ENCODE assay signal across 34 cellular contexts in the genomic region with DNA sequence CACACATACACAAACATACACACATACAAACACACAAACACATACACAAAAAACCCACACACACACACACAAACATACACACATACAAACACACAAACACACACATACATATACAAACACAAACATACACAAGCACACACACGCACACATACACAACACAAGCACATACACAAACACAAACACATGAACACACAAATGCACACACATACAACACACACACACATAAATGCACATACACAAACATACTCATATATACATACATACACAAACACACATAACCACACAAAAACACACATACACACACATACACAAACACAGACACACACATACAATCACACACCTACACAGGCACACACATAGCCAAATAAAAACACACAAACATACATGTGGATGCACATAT. TPM values are rescaled to one million over a fixed set of nuclear protein-coding genes. Genes with fewer than 3 reads are reported as not detected.
"Had no signal": no experiment of that assay in that cellular context is flagged by ENCODE, and none has a peak within 500 bp of the region (broad histone marks: within the 10 kb centered on the region; RNA-seq: fewer than 3 reads in every experiment).

No MANE protein-coding gene starts in this region.

- H3K4me3 ChIP-seq: adrenal gland, breast epithelium, cardiac muscle cell, esophagus muscularis mucosa, gastroesophageal sphincter, heart right ventricle had no signal

- H3K4me1 ChIP-seq: adrenal gland, breast epithelium, esophagus muscularis mucosa, gastroesophageal sphincter had no signal

- H3K36me3 Mint-ChIP-seq: activated naive CD4-positive, alpha-beta T cell treated with anti-CD3 and anti-CD28 coated beads, Interleukin-2, amount 50 U/mL, for 24 hours; activated naive CD8-positive, alpha-beta T cell treated with anti-CD3 and anti-CD28 coated beads for 36 hours; brain had no signal

- H3K27ac ChIP-seq: adrenal gland, breast epithelium, cardiac muscle cell, esophagus muscularis mucosa, foreskin keratinocyte, gastroesophageal sphincter, heart right ventricle, WERI-Rb-1 had no signal

- H3K4me3 Mint-ChIP-seq: activated B cell treated with CpG ODN at 0.5 μM for 24 hours; activated CD8-positive, alpha-beta T cell treated with anti-CD3 and anti-CD28 coated beads for 36 hours; activated naive CD4-positive, alpha-beta T cell treated with anti-CD3 and anti-CD28 coated beads for 36 hours; activated naive CD4-positive, alpha-beta T cell treated with anti-CD3 and anti-CD28 coated beads, Interleukin-2, amount 50 U/mL, for 24 hours; activated naive CD8-positive, alpha-beta T cell treated with anti-CD3 and anti-CD28 coated beads for 36 hours; activated naive CD8-positive, alpha-beta T cell treated with anti-CD3 and anti-CD28 coated beads, Interleukin-2, amount 50 U/mL, for 24 hours; activated T-cell treated with anti-CD3 and anti-CD28 coated beads, Interleukin-2, amount 50 U/mL, for 4 hours; brain; effector memory CD8-positive, alpha-beta T cell; T-helper 17 cell; T-helper 2 cell treated with Interferon-gamma antibody and Interleukin-4, amounts not matched to agents 5 μg/mL and 100 μg/mL, for 36 hours had no signal

- H3K27ac Mint-ChIP-seq: activated B cell treated with CpG ODN at 0.5 μM for 24 hours; activated CD8-positive, alpha-beta T cell treated with anti-CD3 and anti-CD28 coated beads for 36 hours; activated naive CD4-positive, alpha-beta T cell treated with anti-CD3 and anti-CD28 coated beads for 36 hours; activated naive CD4-positive, alpha-beta T cell treated with anti-CD3 and anti-CD28 coated beads, Interleukin-2, amount 50 U/mL, for 24 hours; activated naive CD8-positive, alpha-beta T cell treated with anti-CD3 and anti-CD28 coated beads for 36 hours; activated naive CD8-positive, alpha-beta T cell treated with anti-CD3 and anti-CD28 coated beads, Interleukin-2, amount 50 U/mL, for 24 hours; activated T-helper 2 cell treated with anti-CD3 and anti-CD28 coated beads, Interferon-gamma antibody, Interleukin-2, Interleukin-4, amounts not matched to agents 10 μg/mL and 5 μg/mL and 100 μg/mL, durations not matched to agents 14 hours and 24 hours and 36 hours; brain; effector memory CD8-positive, alpha-beta T cell; T-helper 17 cell; T-helper 2 cell treated with Interferon-gamma antibody and Interleukin-4, amounts not matched to agents 5 μg/mL and 100 μg/mL, for 36 hours had no signal

- H3K27me3 ChIP-seq: adrenal gland, breast epithelium, cardiac muscle cell, esophagus muscularis mucosa, foreskin keratinocyte had no signal

- H3K9me3 ChIP-seq: adrenal gland, breast epithelium, esophagus muscularis mucosa, gastroesophageal sphincter, heart right ventricle had no signal

- H3K9me3 Mint-ChIP-seq: activated B cell treated with CpG ODN at 0.5 μM for 24 hours; activated CD8-positive, alpha-beta T cell treated with anti-CD3 and anti-CD28 coated beads for 36 hours; activated naive CD4-positive, alpha-beta T cell treated with anti-CD3 and anti-CD28 coated beads for 36 hours; activated naive CD4-positive, alpha-beta T cell treated with anti-CD3 and anti-CD28 coated beads, Interleukin-2, amount 50 U/mL, for 24 hours; activated naive CD8-positive, alpha-beta T cell treated with anti-CD3 and anti-CD28 coated beads for 36 hours; activated naive CD8-positive, alpha-beta T cell treated with anti-CD3 and anti-CD28 coated beads, Interleukin-2, amount 50 U/mL, for 24 hours; activated T-cell treated with anti-CD3 and anti-CD28 coated beads, Interleukin-2, amount 50 U/mL, for 4 hours; activated T-helper 2 cell treated with anti-CD3 and anti-CD28 coated beads, Interferon-gamma antibody, Interleukin-2, Interleukin-4, amounts not matched to agents 10 μg/mL and 5 μg/mL and 100 μg/mL, durations not matched to agents 14 hours and 24 hours and 36 hours; effector memory CD8-positive, alpha-beta T cell; T-helper 2 cell treated with Interferon-gamma antibody and Interleukin-4, amounts not matched to agents 5 μg/mL and 100 μg/mL, for 36 hours had no signal

- DNase-seq: activated B cell treated with CpG ODN at 0.5 μM for 24 hours; activated CD4-positive, alpha-beta T cell treated with anti-CD3 and anti-CD28 coated beads for 48 hours; activated CD4-positive, alpha-beta T cell treated with anti-CD3 and anti-CD28 coated beads, Interleukin-2, amount 50 U/mL, for 1 hour; activated CD4-positive, alpha-beta T cell treated with anti-CD3 and anti-CD28 coated beads, Interleukin-2, amount 50 U/mL, for 48 hours; activated CD8-positive, alpha-beta memory T cell treated with anti-CD3 and anti-CD28 coated beads for 24 hours; activated CD8-positive, alpha-beta T cell treated with anti-CD3 and anti-CD28 coated beads for 36 hours; activated effector memory CD4-positive, alpha-beta T cell treated with anti-CD3 and anti-CD28 coated beads, Interleukin-2, amount 50 U/mL, for 16 hours; activated naive CD4-positive, alpha-beta T cell treated with anti-CD3 and anti-CD28 coated beads for 36 hours; activated naive CD8-positive, alpha-beta T cell treated with anti-CD3 and anti-CD28 coated beads for 36 hours; activated naive CD8-positive, alpha-beta T cell treated with anti-CD3 and anti-CD28 coated beads, Interleukin-2, amount 50 U/mL, for 24 hours; activated T-cell treated with anti-CD3 and anti-CD28 coated beads, Interleukin-2, amount 50 U/mL, for 4 hours; adrenal gland; amygdala; aorta; central memory CD4-positive, alpha-beta T cell; cortex of kidney; dermis blood vessel endothelial cell; effector CD4-positive, alpha-beta T cell; effector memory CD8-positive, alpha-beta T cell; erythroblast; foreskin keratinocyte; heart right ventricle; T-helper 1 cell; T-helper 17 cell; T1000; WERI-Rb-1 had no signal

- H3K4me1 Mint-ChIP-seq: activated B cell treated with CpG ODN at 0.5 μM for 24 hours; activated naive CD4-positive, alpha-beta T cell treated with anti-CD3 and anti-CD28 coated beads, Interleukin-2, amount 50 U/mL, for 24 hours; activated naive CD8-positive, alpha-beta T cell treated with anti-CD3 and anti-CD28 coated beads for 36 hours; activated naive CD8-positive, alpha-beta T cell treated with anti-CD3 and anti-CD28 coated beads, Interleukin-2, amount 50 U/mL, for 24 hours; brain; T-helper 17 cell had no signal

- H3K36me3 ChIP-seq: adrenal gland, breast epithelium, cardiac muscle cell, esophagus muscularis mucosa, gastroesophageal sphincter, heart right ventricle, WERI-Rb-1 had no signal

- H3K27me3 Mint-ChIP-seq: activated naive CD4-positive, alpha-beta T cell treated with anti-CD3 and anti-CD28 coated beads, Interleukin-2, amount 50 U/mL, for 24 hours; brain had no signal

RNA-seq across cellular contexts. Expression of gene THBS2, which starts 30.3 kb away (rescaled TPM):
- total RNA-seq: activated B cell treated with CpG ODN at 0.5 μM for 24 hours; activated CD8-positive, alpha-beta T cell treated with anti-CD3 and anti-CD28 coated beads for 36 hours; activated naive CD4-positive, alpha-beta T cell treated with anti-CD3 and anti-CD28 coated beads for 36 hours; activated naive CD8-positive, alpha-beta T cell treated with anti-CD3 and anti-CD28 coated beads for 36 hours; activated T-helper 2 cell treated with anti-CD3 and anti-CD28 coated beads, Interferon-gamma antibody, Interleukin-2, Interleukin-4, amounts not matched to agents 10 μg/mL and 5 μg/mL and 100 μg/mL, durations not matched to agents 14 hours and 24 hours and 36 hours; T-helper 17 cell had no signal
